ENCODE assay signal across 1 cellular context in the genomic region with DNA sequence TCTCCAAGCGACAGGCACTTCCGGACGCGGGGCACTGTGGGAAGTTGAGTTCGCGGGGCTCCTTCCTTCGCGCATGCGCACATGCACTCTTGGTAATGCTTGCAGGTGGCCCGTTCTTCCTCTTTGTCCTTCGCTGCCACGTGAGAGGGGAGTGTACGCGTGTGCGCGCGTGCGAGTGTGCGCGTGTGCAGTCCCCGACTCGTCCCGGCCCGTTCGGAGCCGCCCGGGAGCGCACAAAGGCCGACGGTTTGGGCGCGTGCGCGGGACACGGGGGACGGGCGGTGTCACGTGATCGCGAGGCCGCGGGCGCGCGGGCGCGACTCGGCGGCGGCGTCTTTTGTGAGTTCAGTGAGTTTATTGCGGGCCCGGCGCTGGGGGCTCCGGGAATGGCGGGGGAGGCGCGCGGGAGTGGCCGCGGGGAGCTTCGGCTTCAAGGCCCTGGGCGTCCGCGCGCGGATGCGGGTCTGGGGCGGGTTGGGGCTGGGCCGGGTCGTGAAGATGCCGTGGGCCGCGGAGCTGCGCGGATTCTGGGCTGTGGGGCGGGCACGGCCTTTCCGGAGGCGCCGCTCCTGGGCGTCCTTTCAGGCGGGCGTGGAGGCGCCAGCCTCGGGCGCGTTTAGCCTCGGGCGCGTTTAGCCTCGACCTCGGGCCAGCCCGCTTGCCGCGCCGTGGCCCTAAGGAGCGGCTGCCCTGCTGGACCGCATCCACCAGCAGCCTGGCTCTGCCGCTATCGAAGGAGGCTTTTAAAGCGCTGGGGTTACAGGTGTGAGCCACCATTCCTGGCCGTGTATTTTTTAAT.
TF ChIP-seq lines count a peak whose summit lies in the region.

A gene (plus strand): TSS at position 303 of the 799 bp plus-strand sequence. CDS start 3,959 bp downstream, outside the sequence.

TF ChIP-seq in K562, 482 proteins besides CTCF, POLR2A, EP300 and RAD21 (continued from another document and continues in another):
- peak in 1 of 2 experiments; percentile 76; a peak in 1 of 4 replicates for TF ChIP-seq FOXA3 (CRISPR knock-in tag; conservative IDR thresholded peaks at IDR 0.05 in 1 of 2, IDR thresholded peaks at IDR 0.05 in 1 of 2)
- TF ChIP-seq TRIM24 (IDR thresholded peaks at IDR 0.05): no peak; a peak in 1 of 4 replicates
- TF ChIP-seq RBBP5 (IDR thresholded peaks at IDR 0.05; ENCODE audit: borderline replicate concordance, insufficient read depth, low read length, poor library complexity, severe bottlenecking): peak; percentile 91
- TF ChIP-seq ZNF75A (CRISPR knock-in tag; IDR thresholded peaks at IDR 0.05): 0 out of 2 replicates have a peak, but pooled peaks have one; percentile 16
- TF ChIP-seq ILK (tag; IDR thresholded peaks at IDR 0.05; ENCODE audit: borderline replicate concordance, low read depth): no peak
- TF ChIP-seq GABPB1 (CRISPR knock-in tag; IDR thresholded peaks at IDR 0.05): peak; percentile 97
- peak; percentile 60 to 69; a peak in 3 of 4 replicates for TF ChIP-seq SIX5 (IDR thresholded peaks at IDR 0.05; ENCODE audit: borderline replicate concordance in 1 of 2, insufficient read depth in 1 of 2, low read depth in 1 of 2, low read length in 2 of 2)
- peak in 1 of 2 experiments; percentile 75; a peak in 1 of 4 replicates for TF ChIP-seq TEAD1 (CRISPR knock-in tag; IDR thresholded peaks at IDR 0.05)
- TF ChIP-seq, protein P1, sequence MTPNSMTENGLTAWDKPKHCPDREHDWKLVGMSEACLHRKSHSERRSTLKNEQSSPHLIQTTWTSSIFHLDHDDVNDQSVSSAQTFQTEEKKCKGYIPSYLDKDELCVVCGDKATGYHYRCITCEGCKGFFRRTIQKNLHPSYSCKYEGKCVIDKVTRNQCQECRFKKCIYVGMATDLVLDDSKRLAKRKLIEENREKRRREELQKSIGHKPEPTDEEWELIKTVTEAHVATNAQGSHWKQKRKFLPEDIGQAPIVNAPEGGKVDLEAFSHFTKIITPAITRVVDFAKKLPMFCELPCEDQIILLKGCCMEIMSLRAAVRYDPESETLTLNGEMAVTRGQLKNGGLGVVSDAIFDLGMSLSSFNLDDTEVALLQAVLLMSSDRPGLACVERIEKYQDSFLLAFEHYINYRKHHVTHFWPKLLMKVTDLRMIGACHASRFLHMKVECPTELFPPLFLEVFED (CRISPR knock-in tag; conservative IDR thresholded peaks at IDR 0.05): no peak
- TF ChIP-seq, protein P2, sequence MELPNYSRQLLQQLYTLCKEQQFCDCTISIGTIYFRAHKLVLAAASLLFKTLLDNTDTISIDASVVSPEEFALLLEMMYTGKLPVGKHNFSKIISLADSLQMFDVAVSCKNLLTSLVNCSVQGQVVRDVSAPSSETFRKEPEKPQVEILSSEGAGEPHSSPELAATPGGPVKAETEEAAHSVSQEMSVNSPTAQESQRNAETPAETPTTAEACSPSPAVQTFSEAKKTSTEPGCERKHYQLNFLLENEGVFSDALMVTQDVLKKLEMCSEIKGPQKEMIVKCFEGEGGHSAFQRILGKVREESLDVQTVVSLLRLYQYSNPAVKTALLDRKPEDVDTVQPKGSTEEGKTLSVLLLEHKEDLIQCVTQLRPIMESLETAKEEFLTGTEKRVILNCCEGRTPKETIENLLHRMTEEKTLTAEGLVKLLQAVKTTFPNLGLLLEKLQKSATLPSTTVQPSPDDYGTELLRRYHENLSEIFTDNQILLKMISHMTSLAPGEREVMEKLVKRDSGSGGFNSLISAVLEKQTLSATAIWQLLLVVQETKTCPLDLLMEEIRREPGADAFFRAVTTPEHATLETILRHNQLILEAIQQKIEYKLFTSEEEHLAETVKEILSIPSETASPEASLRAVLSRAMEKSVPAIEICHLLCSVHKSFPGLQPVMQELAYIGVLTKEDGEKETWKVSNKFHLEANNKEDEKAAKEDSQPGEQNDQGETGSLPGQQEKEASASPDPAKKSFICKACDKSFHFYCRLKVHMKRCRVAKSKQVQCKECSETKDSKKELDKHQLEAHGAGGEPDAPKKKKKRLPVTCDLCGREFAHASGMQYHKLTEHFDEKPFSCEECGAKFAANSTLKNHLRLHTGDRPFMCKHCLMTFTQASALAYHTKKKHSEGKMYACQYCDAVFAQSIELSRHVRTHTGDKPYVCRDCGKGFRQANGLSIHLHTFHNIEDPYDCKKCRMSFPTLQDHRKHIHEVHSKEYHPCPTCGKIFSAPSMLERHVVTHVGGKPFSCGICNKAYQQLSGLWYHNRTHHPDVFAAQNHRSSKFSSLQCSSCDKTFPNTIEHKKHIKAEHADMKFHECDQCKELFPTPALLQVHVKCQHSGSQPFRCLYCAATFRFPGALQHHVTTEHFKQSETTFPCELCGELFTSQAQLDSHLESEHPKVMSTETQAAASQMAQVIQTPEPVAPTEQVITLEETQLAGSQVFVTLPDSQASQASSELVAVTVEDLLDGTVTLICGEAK (IDR thresholded peaks at IDR 0.05): peak; percentile 93
- TF ChIP-seq, protein P2 (CRISPR knock-in tag; IDR thresholded peaks at IDR 0.05): no peak
- TF ChIP-seq U2AF2 (optimal IDR thresholded peaks at IDR 0.05; ENCODE audit: low read depth, low read length): no peak
- TF ChIP-seq POU5F1 (IDR thresholded peaks at IDR 0.05; ENCODE audit: borderline replicate concordance, low read depth, low read length, partially characterized antibody): peak; percentile 48
- TF ChIP-seq, protein P3, sequence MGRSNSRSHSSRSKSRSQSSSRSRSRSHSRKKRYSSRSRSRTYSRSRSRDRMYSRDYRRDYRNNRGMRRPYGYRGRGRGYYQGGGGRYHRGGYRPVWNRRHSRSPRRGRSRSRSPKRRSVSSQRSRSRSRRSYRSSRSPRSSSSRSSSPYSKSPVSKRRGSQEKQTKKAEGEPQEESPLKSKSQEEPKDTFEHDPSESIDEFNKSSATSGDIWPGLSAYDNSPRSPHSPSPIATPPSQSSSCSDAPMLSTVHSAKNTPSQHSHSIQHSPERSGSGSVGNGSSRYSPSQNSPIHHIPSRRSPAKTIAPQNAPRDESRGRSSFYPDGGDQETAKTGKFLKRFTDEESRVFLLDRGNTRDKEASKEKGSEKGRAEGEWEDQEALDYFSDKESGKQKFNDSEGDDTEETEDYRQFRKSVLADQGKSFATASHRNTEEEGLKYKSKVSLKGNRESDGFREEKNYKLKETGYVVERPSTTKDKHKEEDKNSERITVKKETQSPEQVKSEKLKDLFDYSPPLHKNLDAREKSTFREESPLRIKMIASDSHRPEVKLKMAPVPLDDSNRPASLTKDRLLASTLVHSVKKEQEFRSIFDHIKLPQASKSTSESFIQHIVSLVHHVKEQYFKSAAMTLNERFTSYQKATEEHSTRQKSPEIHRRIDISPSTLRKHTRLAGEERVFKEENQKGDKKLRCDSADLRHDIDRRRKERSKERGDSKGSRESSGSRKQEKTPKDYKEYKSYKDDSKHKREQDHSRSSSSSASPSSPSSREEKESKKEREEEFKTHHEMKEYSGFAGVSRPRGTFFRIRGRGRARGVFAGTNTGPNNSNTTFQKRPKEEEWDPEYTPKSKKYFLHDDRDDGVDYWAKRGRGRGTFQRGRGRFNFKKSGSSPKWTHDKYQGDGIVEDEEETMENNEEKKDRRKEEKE (IDR thresholded peaks at IDR 0.05; ENCODE audit: borderline replicate concordance in 1 of 2, control insufficient read depth in 1 of 2, low read depth in 2 of 2, low read length in 1 of 2): no peak
- TF ChIP-seq MAZ (CRISPR knock-in tag; conservative IDR thresholded peaks at IDR 0.05 in 1 of 2, IDR thresholded peaks at IDR 0.05 in 1 of 2): peak; percentile 61 to 87
- TF ChIP-seq RAD51 (IDR thresholded peaks at IDR 0.05; ENCODE audit: borderline replicate concordance, low read depth): peak; percentile 98
- peak; percentile 73 for TF ChIP-seq SMAD4 (CRISPR knock-in tag; conservative IDR thresholded peaks at IDR 0.05)
- TF ChIP-seq KDM4B (IDR thresholded peaks at IDR 0.05; ENCODE audit: borderline replicate concordance in 2 of 2, low read depth in 1 of 2): no peak; a peak in 1 of 4 replicates
- TF ChIP-seq HDAC1 (IDR thresholded peaks at IDR 0.05): peak in 1 of 2 experiments; percentile 84; a peak in 1 of 4 replicates
- TF ChIP-seq HCFC1 (IDR thresholded peaks at IDR 0.05; ENCODE audit: low read depth, low read length): peak; percentile 90
- TF ChIP-seq NR2C2 (CRISPR knock-in tag; IDR thresholded peaks at IDR 0.05): peak; percentile 60
- peak; percentile 49; the same call in 1 of the 2 replicates for TF ChIP-seq NR2C2 (tag; IDR thresholded peaks at IDR 0.05)
- TF ChIP-seq TRIM28 (IDR thresholded peaks at IDR 0.05): no peak; the same call in 1 of the 2 replicates
- TF ChIP-seq ZNF644 (tag; IDR thresholded peaks at IDR 0.05; ENCODE audit: low read depth): no peak; the same call in 1 of the 2 replicates
- TF ChIP-seq, protein P4, sequence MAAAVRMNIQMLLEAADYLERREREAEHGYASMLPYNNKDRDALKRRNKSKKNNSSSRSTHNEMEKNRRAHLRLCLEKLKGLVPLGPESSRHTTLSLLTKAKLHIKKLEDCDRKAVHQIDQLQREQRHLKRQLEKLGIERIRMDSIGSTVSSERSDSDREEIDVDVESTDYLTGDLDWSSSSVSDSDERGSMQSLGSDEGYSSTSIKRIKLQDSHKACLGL (CRISPR knock-in tag; IDR thresholded peaks at IDR 0.05; ENCODE audit: borderline replicate concordance, poor library complexity, severe bottlenecking): no peak
- no peak for TF ChIP-seq CCAR2 (IDR thresholded peaks at IDR 0.05; ENCODE audit: low read depth, low read length)
- TF ChIP-seq, protein P5, sequence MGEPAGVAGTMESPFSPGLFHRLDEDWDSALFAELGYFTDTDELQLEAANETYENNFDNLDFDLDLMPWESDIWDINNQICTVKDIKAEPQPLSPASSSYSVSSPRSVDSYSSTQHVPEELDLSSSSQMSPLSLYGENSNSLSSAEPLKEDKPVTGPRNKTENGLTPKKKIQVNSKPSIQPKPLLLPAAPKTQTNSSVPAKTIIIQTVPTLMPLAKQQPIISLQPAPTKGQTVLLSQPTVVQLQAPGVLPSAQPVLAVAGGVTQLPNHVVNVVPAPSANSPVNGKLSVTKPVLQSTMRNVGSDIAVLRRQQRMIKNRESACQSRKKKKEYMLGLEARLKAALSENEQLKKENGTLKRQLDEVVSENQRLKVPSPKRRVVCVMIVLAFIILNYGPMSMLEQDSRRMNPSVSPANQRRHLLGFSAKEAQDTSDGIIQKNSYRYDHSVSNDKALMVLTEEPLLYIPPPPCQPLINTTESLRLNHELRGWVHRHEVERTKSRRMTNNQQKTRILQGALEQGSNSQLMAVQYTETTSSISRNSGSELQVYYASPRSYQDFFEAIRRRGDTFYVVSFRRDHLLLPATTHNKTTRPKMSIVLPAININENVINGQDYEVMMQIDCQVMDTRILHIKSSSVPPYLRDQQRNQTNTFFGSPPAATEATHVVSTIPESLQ (CRISPR knock-in tag; IDR thresholded peaks at IDR 0.05): peak; percentile 33; the same call in 1 of the 2 replicates
- no peak for TF ChIP-seq CEBPG (CRISPR knock-in tag; IDR thresholded peaks at IDR 0.05)
- no peak for TF ChIP-seq CEBPG (tag; conservative IDR thresholded peaks at IDR 0.05 in 1 of 2, IDR thresholded peaks at IDR 0.05 in 1 of 2)
- TF ChIP-seq, protein P6, sequence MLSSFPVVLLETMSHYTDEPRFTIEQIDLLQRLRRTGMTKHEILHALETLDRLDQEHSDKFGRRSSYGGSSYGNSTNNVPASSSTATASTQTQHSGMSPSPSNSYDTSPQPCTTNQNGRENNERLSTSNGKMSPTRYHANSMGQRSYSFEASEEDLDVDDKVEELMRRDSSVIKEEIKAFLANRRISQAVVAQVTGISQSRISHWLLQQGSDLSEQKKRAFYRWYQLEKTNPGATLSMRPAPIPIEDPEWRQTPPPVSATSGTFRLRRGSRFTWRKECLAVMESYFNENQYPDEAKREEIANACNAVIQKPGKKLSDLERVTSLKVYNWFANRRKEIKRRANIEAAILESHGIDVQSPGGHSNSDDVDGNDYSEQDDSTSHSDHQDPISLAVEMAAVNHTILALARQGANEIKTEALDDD (IDR thresholded peaks at IDR 0.05): no peak
- TF ChIP-seq SLC30A9 (CRISPR knock-in tag; IDR thresholded peaks at IDR 0.05): no peak
- no peak for TF ChIP-seq SETDB1 (IDR thresholded peaks at IDR 0.05; ENCODE audit: low read length)
- peak; percentile 64; the same call in 1 of the 2 replicates for TF ChIP-seq ZNF175 (CRISPR knock-in tag; IDR thresholded peaks at IDR 0.05; ENCODE audit: low read depth)
- TF ChIP-seq, protein P7, sequence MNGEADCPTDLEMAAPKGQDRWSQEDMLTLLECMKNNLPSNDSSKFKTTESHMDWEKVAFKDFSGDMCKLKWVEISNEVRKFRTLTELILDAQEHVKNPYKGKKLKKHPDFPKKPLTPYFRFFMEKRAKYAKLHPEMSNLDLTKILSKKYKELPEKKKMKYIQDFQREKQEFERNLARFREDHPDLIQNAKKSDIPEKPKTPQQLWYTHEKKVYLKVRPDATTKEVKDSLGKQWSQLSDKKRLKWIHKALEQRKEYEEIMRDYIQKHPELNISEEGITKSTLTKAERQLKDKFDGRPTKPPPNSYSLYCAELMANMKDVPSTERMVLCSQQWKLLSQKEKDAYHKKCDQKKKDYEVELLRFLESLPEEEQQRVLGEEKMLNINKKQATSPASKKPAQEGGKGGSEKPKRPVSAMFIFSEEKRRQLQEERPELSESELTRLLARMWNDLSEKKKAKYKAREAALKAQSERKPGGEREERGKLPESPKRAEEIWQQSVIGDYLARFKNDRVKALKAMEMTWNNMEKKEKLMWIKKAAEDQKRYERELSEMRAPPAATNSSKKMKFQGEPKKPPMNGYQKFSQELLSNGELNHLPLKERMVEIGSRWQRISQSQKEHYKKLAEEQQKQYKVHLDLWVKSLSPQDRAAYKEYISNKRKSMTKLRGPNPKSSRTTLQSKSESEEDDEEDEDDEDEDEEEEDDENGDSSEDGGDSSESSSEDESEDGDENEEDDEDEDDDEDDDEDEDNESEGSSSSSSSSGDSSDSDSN (IDR thresholded peaks at IDR 0.05; ENCODE audit: borderline replicate concordance in 1 of 2, low read depth in 2 of 2, low read length in 2 of 2): peak; percentile 65 to 90; a peak in 2 of 4 replicates
- peak in 1 of 2 experiments; percentile 89; a peak in 2 of 4 replicates for TF ChIP-seq NONO (IDR thresholded peaks at IDR 0.05; ENCODE audit: low read depth in 2 of 2, low read length in 1 of 2)
- TF ChIP-seq POLR2B (IDR thresholded peaks at IDR 0.05; ENCODE audit: low read depth, partially characterized antibody): peak; percentile 51
